Comparison of ENCODE assay signal across 2 cellular contexts in the genomic region with DNA sequence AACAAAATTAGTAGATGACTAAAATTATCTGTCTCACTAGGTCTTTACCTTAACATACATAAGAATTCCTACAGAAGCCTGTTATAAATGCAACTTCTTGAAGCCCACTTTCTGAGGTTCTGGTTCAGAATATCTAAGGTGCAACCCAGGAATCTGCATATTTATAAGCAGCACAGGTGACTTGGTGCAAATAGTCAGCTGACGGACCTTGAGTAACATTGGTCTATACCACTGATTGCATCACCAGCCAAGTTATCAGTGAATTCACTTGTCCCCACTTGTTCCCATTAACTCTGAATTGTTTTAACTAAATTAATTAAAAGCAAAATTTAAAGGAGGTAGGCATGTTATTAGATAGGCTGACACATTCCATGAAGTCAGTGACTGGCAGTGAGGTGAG.
A peak's percentile ranks its signal among the peaks of the same experiment; 100 is the strongest.
TF ChIP-seq lines count a peak whose summit lies in the region.

No MANE protein-coding gene starts in this region.

TF ChIP-seq in IMR-90, 13 proteins besides CTCF, POLR2A, EP300 and RAD21:
- TF ChIP-seq CEBPB (IDR thresholded peaks at IDR 0.05; ENCODE audit: low read depth, low read length), result 0 out of 2 replicates have a peak, but pooled peaks have one; percentile 20
- TF ChIP-seq MAFK (IDR thresholded peaks at IDR 0.05; ENCODE audit: low read depth, low read length), result no peak

TF ChIP-seq in K562, 482 proteins besides CTCF, POLR2A, EP300 and RAD21:
- TF ChIP-seq CEBPB (tag; IDR thresholded peaks at IDR 0.05) (no peak), ATF3 (IDR thresholded peaks at IDR 0.05) (0 out of 2 replicates have a peak, but pooled peaks have one; percentile 18), ATF3 (CRISPR knock-in tag; conservative IDR thresholded peaks at IDR 0.05) (no peak), BDP1 (IDR thresholded peaks at IDR 0.05; ENCODE audit: insufficient read depth, insufficient read length) (no peak), TRIM28 (IDR thresholded peaks at IDR 0.05) (no peak), DACH1 (IDR thresholded peaks at IDR 0.05; ENCODE audit: partially characterized antibody) (no peak), SAP30 (IDR thresholded peaks at IDR 0.05; ENCODE audit: borderline replicate concordance, insufficient read depth, low read depth, low read length, poor library complexity, severe bottlenecking) (no peak), CEBPG (CRISPR knock-in tag; IDR thresholded peaks at IDR 0.05) (no peak), CEBPG (tag; conservative IDR thresholded peaks at IDR 0.05 in 1 of 2, IDR thresholded peaks at IDR 0.05 in 1 of 2) (peak in 1 of 2 experiments; percentile 59; a peak in 2 of 4 replicates), JUND (IDR thresholded peaks at IDR 0.05; ENCODE audit: borderline replicate concordance, low read depth, low read length) (no peak), JUND (tag; IDR thresholded peaks at IDR 0.05; ENCODE audit: borderline replicate concordance, low read depth, low read length) (no peak), COPS2 (conservative IDR thresholded peaks at IDR 0.05) (no peak), SMAD1 (IDR thresholded peaks at IDR 0.05; ENCODE audit: low read depth, low read length, partially characterized antibody) (no peak), RHOXF2B (CRISPR knock-in tag; conservative IDR thresholded peaks at IDR 0.05) (no peak), ZNF232 (CRISPR knock-in tag; IDR thresholded peaks at IDR 0.05) (no peak), SMC3 (conservative IDR thresholded peaks at IDR 0.05; ENCODE audit: insufficient read depth, low read depth, low read length) (no peak)
- TF ChIP-seq, protein P1, sequence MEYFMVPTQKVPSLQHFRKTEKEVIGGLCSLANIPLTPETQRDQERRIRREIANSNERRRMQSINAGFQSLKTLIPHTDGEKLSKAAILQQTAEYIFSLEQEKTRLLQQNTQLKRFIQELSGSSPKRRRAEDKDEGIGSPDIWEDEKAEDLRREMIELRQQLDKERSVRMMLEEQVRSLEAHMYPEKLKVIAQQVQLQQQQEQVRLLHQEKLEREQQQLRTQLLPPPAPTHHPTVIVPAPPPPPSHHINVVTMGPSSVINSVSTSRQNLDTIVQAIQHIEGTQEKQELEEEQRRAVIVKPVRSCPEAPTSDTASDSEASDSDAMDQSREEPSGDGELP (CRISPR knock-in tag; IDR thresholded peaks at IDR 0.05; ENCODE audit: borderline replicate concordance), result no peak
- TF ChIP-seq, protein P2, sequence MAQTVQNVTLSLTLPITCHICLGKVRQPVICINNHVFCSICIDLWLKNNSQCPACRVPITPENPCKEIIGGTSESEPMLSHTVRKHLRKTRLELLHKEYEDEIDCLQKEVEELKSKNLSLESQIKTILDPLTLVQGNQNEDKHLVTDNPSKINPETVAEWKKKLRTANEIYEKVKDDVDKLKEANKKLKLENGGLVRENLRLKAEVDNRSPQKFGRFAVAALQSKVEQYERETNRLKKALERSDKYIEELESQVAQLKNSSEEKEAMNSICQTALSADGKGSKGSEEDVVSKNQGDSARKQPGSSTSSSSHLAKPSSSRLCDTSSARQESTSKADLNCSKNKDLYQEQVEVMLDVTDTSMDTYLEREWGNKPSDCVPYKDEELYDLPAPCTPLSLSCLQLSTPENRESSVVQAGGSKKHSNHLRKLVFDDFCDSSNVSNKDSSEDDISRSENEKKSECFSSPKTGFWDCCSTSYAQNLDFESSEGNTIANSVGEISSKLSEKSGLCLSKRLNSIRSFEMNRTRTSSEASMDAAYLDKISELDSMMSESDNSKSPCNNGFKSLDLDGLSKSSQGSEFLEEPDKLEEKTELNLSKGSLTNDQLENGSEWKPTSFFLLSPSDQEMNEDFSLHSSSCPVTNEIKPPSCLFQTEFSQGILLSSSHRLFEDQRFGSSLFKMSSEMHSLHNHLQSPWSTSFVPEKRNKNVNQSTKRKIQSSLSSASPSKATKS (CRISPR knock-in tag; IDR thresholded peaks at IDR 0.05), result no peak
TF ChIP-seq in K562: peak in this region for 2.
